Comparison of ENCODE assay signal across 1 cellular context in genomic region chr17:82025401-82026107, GRCh38.
TF ChIP-seq lines count a peak whose summit lies in the region.

No MANE protein-coding gene starts in this region.

TF ChIP-seq in liver, 16 proteins besides CTCF, POLR2A, EP300 and RAD21:
- no peak for TF ChIP-seq JUND (IDR thresholded peaks at IDR 0.05)
- TF ChIP-seq RXRA (IDR thresholded peaks at IDR 0.05): no peak
- no peak for TF ChIP-seq HNF4A (conservative IDR thresholded peaks at IDR 0.05)
- TF ChIP-seq EGR1 (IDR thresholded peaks at IDR 0.05; ENCODE audit: low read depth in 2 of 2): no peak
- TF ChIP-seq NR2F2 (IDR thresholded peaks at IDR 0.05): no peak
- no peak for TF ChIP-seq SP1 (IDR thresholded peaks at IDR 0.05)
TF ChIP-seq in liver: peak in this region for 0.
